ENCODE assay signal across 1 cellular context in the genomic region with DNA sequence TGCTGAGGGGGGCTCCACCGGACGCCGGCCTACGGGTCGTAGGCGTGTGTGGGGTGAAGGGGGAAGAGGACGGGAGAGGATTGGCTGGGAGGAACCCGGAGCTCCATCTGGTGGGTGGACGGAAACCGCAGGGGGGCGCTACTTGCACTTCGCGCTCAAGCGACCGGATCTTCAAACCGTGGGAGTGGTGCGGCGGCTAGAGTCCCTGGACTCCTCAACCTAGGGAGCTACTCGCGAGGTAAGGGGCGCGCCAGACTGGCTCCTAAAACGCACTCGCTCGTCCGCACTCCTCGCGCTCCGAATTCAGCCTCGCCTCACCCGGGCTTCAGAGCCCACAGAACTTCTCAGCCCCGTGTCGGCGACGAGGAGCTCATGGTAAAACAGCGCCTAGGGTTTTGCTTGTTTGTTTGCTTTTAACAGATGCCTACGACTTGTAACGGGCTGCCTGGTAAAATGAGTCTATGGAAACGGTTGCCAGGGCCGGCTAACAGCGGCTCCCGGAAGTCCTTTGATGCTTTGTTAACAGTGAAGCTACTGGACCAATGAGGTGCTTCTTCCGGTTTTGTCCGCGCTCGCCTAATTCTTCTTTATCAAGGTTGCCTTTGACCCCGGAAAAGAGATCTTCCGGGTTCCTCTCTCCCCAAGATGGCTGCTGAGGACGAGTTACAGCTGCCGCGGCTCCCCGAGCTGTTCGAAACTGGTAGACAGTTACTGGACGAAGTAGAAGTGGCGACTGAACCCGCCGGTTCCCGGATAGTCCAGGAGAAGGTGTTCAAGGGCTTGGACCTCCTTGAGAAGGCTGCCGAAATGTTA.
A peak's percentile ranks its signal among the peaks of the same experiment; 100 is the strongest.
TF ChIP-seq lines count a peak whose summit lies in the region.

Gene IGBP1, plus strand, starts transcription at position 145 of the 813 bp plus-strand sequence. Its CDS starts 501 bp downstream, at position 646.

TF ChIP-seq in HepG2, 621 proteins besides CTCF, POLR2A, EP300 and RAD21 (continued from another document and continues in another):
- TF ChIP-seq GMEB2 (CRISPR knock-in tag; IDR thresholded peaks at IDR 0.05; ENCODE audit: low read depth): no peak
- no peak for TF ChIP-seq ZNF775 (CRISPR knock-in tag; IDR thresholded peaks at IDR 0.05; ENCODE audit: borderline replicate concordance)
- no peak for TF ChIP-seq GPBP1L1 (CRISPR knock-in tag; IDR thresholded peaks at IDR 0.05)
- TF ChIP-seq ZNF496 (CRISPR knock-in tag; IDR thresholded peaks at IDR 0.05; ENCODE audit: insufficient replicate concordance): no peak
- TF ChIP-seq ZNF510 (CRISPR knock-in tag; IDR thresholded peaks at IDR 0.05; ENCODE audit: low read depth): no peak
- no peak for TF ChIP-seq PRDM15 (CRISPR knock-in tag; IDR thresholded peaks at IDR 0.05)
- no peak for TF ChIP-seq ZNF383 (CRISPR knock-in tag; IDR thresholded peaks at IDR 0.05; ENCODE audit: borderline replicate concordance)
- no peak for TF ChIP-seq MEIS1 (CRISPR knock-in tag; IDR thresholded peaks at IDR 0.05; ENCODE audit: borderline replicate concordance)
- TF ChIP-seq NFRKB (IDR thresholded peaks at IDR 0.05): no peak
- no peak for TF ChIP-seq SETDB1 (CRISPR knock-in tag; IDR thresholded peaks at IDR 0.05; ENCODE audit: borderline replicate concordance)
- TF ChIP-seq THAP11 (CRISPR knock-in tag; IDR thresholded peaks at IDR 0.05): peak; percentile 74
- TF ChIP-seq TSC22D2 (CRISPR knock-in tag; IDR thresholded peaks at IDR 0.05; ENCODE audit: borderline replicate concordance): no peak
- no peak for TF ChIP-seq U2AF2 (IDR thresholded peaks at IDR 0.05; ENCODE audit: low read depth, low read length)
- TF ChIP-seq ZBTB7A (CRISPR knock-in tag; IDR thresholded peaks at IDR 0.05): no peak
- no peak for TF ChIP-seq SP1 (IDR thresholded peaks at IDR 0.05)
- TF ChIP-seq SP1 (CRISPR knock-in tag; IDR thresholded peaks at IDR 0.05): no peak
- peak; percentile 13; the same call in 1 of the 2 replicates for TF ChIP-seq DRAP1 (CRISPR knock-in tag; IDR thresholded peaks at IDR 0.05)
- TF ChIP-seq MTA1 (CRISPR knock-in tag; IDR thresholded peaks at IDR 0.05; ENCODE audit: borderline replicate concordance): no peak
- no peak for TF ChIP-seq ZFAT (CRISPR knock-in tag; conservative IDR thresholded peaks at IDR 0.05)
- TF ChIP-seq, protein P1, sequence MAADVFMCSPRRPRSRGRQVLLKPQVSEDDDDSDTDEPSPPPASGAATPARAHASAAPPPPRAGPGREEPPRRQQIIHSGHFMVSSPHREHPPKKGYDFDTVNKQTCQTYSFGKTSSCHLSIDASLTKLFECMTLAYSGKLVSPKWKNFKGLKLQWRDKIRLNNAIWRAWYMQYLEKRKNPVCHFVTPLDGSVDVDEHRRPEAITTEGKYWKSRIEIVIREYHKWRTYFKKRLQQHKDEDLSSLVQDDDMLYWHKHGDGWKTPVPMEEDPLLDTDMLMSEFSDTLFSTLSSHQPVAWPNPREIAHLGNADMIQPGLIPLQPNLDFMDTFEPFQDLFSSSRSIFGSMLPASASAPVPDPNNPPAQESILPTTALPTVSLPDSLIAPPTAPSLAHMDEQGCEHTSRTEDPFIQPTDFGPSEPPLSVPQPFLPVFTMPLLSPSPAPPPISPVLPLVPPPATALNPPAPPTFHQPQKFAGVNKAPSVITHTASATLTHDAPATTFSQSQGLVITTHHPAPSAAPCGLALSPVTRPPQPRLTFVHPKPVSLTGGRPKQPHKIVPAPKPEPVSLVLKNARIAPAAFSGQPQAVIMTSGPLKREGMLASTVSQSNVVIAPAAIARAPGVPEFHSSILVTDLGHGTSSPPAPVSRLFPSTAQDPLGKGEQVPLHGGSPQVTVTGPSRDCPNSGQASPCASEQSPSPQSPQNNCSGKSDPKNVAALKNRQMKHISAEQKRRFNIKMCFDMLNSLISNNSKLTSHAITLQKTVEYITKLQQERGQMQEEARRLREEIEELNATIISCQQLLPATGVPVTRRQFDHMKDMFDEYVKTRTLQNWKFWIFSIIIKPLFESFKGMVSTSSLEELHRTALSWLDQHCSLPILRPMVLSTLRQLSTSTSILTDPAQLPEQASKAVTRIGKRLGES (CRISPR knock-in tag; IDR thresholded peaks at IDR 0.05; ENCODE audit: borderline replicate concordance): no peak
- TF ChIP-seq, protein P2, sequence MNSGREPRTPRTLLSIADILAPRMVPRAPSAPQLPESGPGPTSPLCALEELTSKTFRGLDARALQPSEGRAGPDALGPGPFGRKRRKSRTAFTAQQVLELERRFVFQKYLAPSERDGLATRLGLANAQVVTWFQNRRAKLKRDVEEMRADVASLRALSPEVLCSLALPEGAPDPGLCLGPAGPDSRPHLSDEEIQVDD (CRISPR knock-in tag; IDR thresholded peaks at IDR 0.05; ENCODE audit: borderline replicate concordance): no peak
- TF ChIP-seq ZBTB42 (CRISPR knock-in tag; IDR thresholded peaks at IDR 0.05): no peak
- TF ChIP-seq, protein P3, sequence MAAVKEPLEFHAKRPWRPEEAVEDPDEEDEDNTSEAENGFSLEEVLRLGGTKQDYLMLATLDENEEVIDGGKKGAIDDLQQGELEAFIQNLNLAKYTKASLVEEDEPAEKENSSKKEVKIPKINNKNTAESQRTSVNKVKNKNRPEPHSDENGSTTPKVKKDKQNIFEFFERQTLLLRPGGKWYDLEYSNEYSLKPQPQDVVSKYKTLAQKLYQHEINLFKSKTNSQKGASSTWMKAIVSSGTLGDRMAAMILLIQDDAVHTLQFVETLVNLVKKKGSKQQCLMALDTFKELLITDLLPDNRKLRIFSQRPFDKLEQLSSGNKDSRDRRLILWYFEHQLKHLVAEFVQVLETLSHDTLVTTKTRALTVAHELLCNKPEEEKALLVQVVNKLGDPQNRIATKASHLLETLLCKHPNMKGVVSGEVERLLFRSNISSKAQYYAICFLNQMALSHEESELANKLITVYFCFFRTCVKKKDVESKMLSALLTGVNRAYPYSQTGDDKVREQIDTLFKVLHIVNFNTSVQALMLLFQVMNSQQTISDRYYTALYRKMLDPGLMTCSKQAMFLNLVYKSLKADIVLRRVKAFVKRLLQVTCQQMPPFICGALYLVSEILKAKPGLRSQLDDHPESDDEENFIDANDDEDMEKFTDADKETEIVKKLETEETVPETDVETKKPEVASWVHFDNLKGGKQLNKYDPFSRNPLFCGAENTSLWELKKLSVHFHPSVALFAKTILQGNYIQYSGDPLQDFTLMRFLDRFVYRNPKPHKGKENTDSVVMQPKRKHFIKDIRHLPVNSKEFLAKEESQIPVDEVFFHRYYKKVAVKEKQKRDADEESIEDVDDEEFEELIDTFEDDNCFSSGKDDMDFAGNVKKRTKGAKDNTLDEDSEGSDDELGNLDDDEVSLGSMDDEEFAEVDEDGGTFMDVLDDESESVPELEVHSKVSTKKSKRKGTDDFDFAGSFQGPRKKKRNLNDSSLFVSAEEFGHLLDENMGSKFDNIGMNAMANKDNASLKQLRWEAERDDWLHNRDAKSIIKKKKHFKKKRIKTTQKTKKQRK (IDR thresholded peaks at IDR 0.05; ENCODE audit: low read length): no peak
- no peak for TF ChIP-seq ZNF724P (CRISPR knock-in tag; IDR thresholded peaks at IDR 0.05; ENCODE audit: borderline replicate concordance)
- no peak for TF ChIP-seq ZNF558 (CRISPR knock-in tag; IDR thresholded peaks at IDR 0.05; ENCODE audit: borderline replicate concordance)
- no peak for TF ChIP-seq SCMH1 (CRISPR knock-in tag; IDR thresholded peaks at IDR 0.05; ENCODE audit: borderline replicate concordance)
- TF ChIP-seq ZNF543 (CRISPR knock-in tag; IDR thresholded peaks at IDR 0.05): no peak
- TF ChIP-seq ZNF605 (CRISPR knock-in tag; IDR thresholded peaks at IDR 0.05): 0 out of 2 replicates have a peak, but pooled peaks have one; percentile 30
- no peak for TF ChIP-seq EHMT2 (IDR thresholded peaks at IDR 0.05; ENCODE audit: borderline replicate concordance, low read depth, low read length)
- no peak for TF ChIP-seq HOXA5 (CRISPR knock-in tag; IDR thresholded peaks at IDR 0.05)
- no peak for TF ChIP-seq ZNF572 (CRISPR knock-in tag; IDR thresholded peaks at IDR 0.05)
- no peak for TF ChIP-seq MIXL1 (CRISPR knock-in tag; IDR thresholded peaks at IDR 0.05)
- TF ChIP-seq ZNF737 (CRISPR knock-in tag; IDR thresholded peaks at IDR 0.05; ENCODE audit: borderline replicate concordance): no peak
- TF ChIP-seq, protein P4, sequence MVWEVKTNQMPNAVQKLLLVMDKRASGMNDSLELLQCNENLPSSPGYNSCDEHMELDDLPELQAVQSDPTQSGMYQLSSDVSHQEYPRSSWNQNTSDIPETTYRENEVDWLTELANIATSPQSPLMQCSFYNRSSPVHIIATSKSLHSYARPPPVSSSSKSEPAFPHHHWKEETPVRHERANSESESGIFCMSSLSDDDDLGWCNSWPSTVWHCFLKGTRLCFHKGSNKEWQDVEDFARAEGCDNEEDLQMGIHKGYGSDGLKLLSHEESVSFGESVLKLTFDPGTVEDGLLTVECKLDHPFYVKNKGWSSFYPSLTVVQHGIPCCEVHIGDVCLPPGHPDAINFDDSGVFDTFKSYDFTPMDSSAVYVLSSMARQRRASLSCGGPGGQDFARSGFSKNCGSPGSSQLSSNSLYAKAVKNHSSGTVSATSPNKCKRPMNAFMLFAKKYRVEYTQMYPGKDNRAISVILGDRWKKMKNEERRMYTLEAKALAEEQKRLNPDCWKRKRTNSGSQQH (CRISPR knock-in tag; IDR thresholded peaks at IDR 0.05; ENCODE audit: low read depth): no peak
- TF ChIP-seq, protein P5, sequence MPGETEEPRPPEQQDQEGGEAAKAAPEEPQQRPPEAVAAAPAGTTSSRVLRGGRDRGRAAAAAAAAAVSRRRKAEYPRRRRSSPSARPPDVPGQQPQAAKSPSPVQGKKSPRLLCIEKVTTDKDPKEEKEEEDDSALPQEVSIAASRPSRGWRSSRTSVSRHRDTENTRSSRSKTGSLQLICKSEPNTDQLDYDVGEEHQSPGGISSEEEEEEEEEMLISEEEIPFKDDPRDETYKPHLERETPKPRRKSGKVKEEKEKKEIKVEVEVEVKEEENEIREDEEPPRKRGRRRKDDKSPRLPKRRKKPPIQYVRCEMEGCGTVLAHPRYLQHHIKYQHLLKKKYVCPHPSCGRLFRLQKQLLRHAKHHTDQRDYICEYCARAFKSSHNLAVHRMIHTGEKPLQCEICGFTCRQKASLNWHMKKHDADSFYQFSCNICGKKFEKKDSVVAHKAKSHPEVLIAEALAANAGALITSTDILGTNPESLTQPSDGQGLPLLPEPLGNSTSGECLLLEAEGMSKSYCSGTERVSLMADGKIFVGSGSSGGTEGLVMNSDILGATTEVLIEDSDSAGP (CRISPR knock-in tag; IDR thresholded peaks at IDR 0.05; ENCODE audit: borderline replicate concordance): peak; percentile 29; the same call in 1 of the 2 replicates
- TF ChIP-seq ZNF138 (CRISPR knock-in tag; IDR thresholded peaks at IDR 0.05; ENCODE audit: low read depth): no peak
- no peak for TF ChIP-seq FOXK1 (CRISPR knock-in tag; IDR thresholded peaks at IDR 0.05; ENCODE audit: borderline replicate concordance, low read depth)
- no peak; the same call in 1 of the 2 replicates for TF ChIP-seq ERF (CRISPR knock-in tag; IDR thresholded peaks at IDR 0.05)
- TF ChIP-seq POLR2G (IDR thresholded peaks at IDR 0.05; ENCODE audit: low read depth, low read length): peak; percentile 74
- no peak for TF ChIP-seq MED13 (CRISPR knock-in tag; IDR thresholded peaks at IDR 0.05)
- no peak for TF ChIP-seq ZNF878 (CRISPR knock-in tag; IDR thresholded peaks at IDR 0.05)
- TF ChIP-seq FLYWCH1 (CRISPR knock-in tag; IDR thresholded peaks at IDR 0.05): no peak
- no peak for TF ChIP-seq SATB2 (CRISPR knock-in tag; IDR thresholded peaks at IDR 0.05)
- no peak for TF ChIP-seq ZFP36L1 (CRISPR knock-in tag; IDR thresholded peaks at IDR 0.05)
